8 cellular contexts compared by ENCODE assay signal in the genomic region with DNA sequence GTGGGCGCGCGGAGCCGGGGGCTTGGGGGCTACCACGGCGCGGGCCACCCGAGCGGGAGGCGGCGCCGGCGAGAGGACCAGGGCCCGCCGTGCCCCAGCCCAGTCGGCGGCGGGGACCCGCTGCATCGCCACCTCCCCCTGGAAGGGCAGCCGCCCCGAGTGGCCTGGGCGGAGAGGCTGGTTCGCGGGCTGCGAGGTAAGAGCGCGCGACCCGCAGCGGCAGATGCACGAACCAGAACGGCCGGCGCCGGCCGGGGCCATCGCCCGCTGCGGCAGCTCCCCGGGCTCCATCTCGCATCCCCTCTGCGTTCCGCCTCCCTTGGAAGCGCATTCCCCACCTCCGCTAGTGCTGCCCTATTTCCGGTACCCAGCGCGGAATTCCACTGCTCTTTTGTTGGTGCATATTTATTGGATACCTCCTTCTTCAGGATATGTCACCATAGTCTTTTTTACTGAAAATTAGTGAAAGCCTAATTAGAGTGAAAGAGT.
DNase-seq lines count a peak whose midpoint lies in the region; ATAC-seq, FAIRE-seq and TF ChIP-seq lines count a peak whose summit lies in the region.

No MANE protein-coding gene starts in this region.

- TF ChIP-seq CTCF in GM10266 (IDR thresholded peaks at IDR 0.05; ENCODE audit: control insufficient read depth, insufficient read depth, low read depth, missing control alignments) (no peak), choroid plexus epithelial cell (conservative IDR thresholded peaks at IDR 0.05; ENCODE audit: low read depth, low read length) (no peak)

- H3K4me3 ChIP-seq in choroid plexus epithelial cell (ENCODE audit: low read depth, low read length): peak overlapping the region; percentile 79

- FAIRE-seq in HTR-8/SVneo (lab: Jason Lieb, UNC): no peak

- peak; percentile 66 for DNase-seq in GM10266 (ENCODE audit: extremely low spot score)
- peak; percentile 19 for DNase-seq in HTR-8/SVneo (ENCODE audit: insufficient read length, low spot score)
- peak; percentile 39 for DNase-seq in SW480 (ENCODE audit: low spot score)
- DNase-seq in choroid plexus epithelial cell (ENCODE audit: low read depth): peak; percentile 52
- peak; percentile 45 for DNase-seq in kidney glomerular epithelial cell (lab: John Stamatoyannopoulos, UW)
- peak; percentile 12 for DNase-seq in stimulated activated CD4-positive, alpha-beta T cell treated with anti-CD3 and anti-CD28 coated beads, Interleukin-12 subunit alpha, Interleukin-12 subunit beta, amount 100 ng/mL, for 4 hours
- no peak for DNase-seq in NCI-H446 treated with DMSO at 0.1 percent for 48 hours (lab: John Stamatoyannopoulos, UW)

- ATAC-seq in GM21515 (IDR thresholded peaks at IDR 0.05; ENCODE audit: unreplicated experiment): peak; percentile 39
